Comparison of ENCODE assay signal across 8 cellular contexts in the genomic region with DNA sequence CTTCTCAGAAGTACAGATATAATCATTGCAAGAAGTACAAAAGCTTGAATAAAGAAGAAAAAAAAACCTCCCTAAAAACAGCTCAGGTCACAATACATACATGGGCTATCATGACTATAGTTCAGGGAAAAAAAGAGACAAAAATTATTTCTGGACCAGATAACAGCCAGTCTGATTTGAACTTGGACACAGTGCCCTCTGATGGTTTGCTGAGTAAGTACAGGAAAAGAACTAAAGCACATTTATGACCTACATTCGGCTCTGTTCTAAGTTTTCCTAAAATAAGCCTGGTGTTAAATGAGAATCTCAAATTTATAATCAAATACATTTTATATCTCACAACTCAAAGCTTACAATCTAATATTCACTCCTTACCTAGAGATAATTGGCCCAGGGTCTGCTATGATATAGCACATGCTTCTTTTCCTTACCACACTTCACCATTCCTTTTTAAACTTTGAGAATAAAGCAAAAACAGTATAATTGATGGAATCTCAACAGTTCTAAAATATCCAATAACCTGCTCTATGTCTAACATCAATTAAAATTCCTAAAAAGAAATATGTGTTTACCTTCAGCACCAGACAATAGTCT.
DNase-seq lines count a peak whose midpoint lies in the region; ATAC-seq, FAIRE-seq and TF ChIP-seq lines count a peak whose summit lies in the region.

No MANE protein-coding gene starts in this region.

- H3K4me3 ChIP-seq in CD8-positive, alpha-beta T cell (ENCODE audit: low read depth, low read length): no peak overlapping the region

- peak; percentile 97 for FAIRE-seq in TTC549 (lab: Jason Lieb, UNC)

- H3K4me3 Mint-ChIP-seq in CD8-positive, alpha-beta T cell: no peak overlapping the region
- no peak overlapping the region for H3K4me3 Mint-ChIP-seq in nephron progenitor cell

- H3K9me3 ChIP-seq in CD8-positive, alpha-beta T cell (ENCODE audit: low read length): no peaks in the 10 kb centered on the region

- peak; percentile 67 for TF ChIP-seq CTCF in CD8-positive, alpha-beta T cell (IDR thresholded peaks at IDR 0.05)
- peak; percentile 77 for TF ChIP-seq CTCF in nephron progenitor cell (IDR thresholded peaks at IDR 0.05)

- DNase-seq in CD8-positive, alpha-beta T cell: peak in 1 of 7 experiments; percentile 16
- DNase-seq in GM19238 (ENCODE audit: insufficient read length, low spot score) (peak; percentile 7), NCI-H146 (lab: John Stamatoyannopoulos, UW) (peak; percentile 39), fibroblast of gingiva (ENCODE audit: low read depth) (peak; percentile 52), nephron progenitor cell (peak; percentile 22)

- no peaks in the 10 kb centered on the region for H3K4me1 ChIP-seq in CD8-positive, alpha-beta T cell (ENCODE audit: insufficient read depth, low read length)

- H3K27me3 Mint-ChIP-seq in CD8-positive, alpha-beta T cell (ENCODE audit: low read depth): no peaks in the 10 kb centered on the region
- no peaks in the 10 kb centered on the region for H3K27me3 Mint-ChIP-seq in nephron progenitor cell (ENCODE audit: low read depth, poor library complexity)

- no peak overlapping the region for H3K27ac Mint-ChIP-seq in CD8-positive, alpha-beta T cell
- H3K27ac Mint-ChIP-seq in nephron progenitor cell: no peak overlapping the region

- no peak overlapping the region for H3K27ac ChIP-seq in CD8-positive, alpha-beta T cell (ENCODE audit: low read depth, low read length)

- intact Hi-C loops in CD8-positive, alpha-beta T cell (cut with DNase I, micrococcal nuclease): loop anchor here (1.0 to 10.0 kb wide), 6 partner anchors 229 to 880 kb away; no protein-coding TSS in a partner anchor

- CTCF ChIA-PET in CD8-positive, alpha-beta T cell (lab: Charles Lee): interaction anchor here (0.6 to 3.4 kb wide), 12 partner anchors 11 to 362 kb away, joined by 3 to 13 read pairs (median 4); partner anchors contain the start of gene CYP20A1

- POLR2A ChIA-PET in CD8-positive, alpha-beta T cell (lab: Charles Lee): interaction anchor here (0.6 kb wide), 1 partner anchor 33 kb away, joined by 3 read pairs; no protein-coding TSS in a partner anchor

- no peaks in the 10 kb centered on the region for H3K9me3 Mint-ChIP-seq in CD8-positive, alpha-beta T cell
- H3K9me3 Mint-ChIP-seq in nephron progenitor cell: no peaks in the 10 kb centered on the region

- no peaks in the 10 kb centered on the region for H3K4me1 Mint-ChIP-seq in CD8-positive, alpha-beta T cell (ENCODE audit: low read depth)
- H3K4me1 Mint-ChIP-seq in nephron progenitor cell: no peaks in the 10 kb centered on the region

- H3K36me3 Mint-ChIP-seq in CD8-positive, alpha-beta T cell: no peaks in the 10 kb centered on the region
- peaks cover 68% of the 10 kb centered on the region for H3K36me3 Mint-ChIP-seq in nephron progenitor cell (ENCODE audit: low read depth)

- ATAC-seq in CD8-positive, alpha-beta T cell: peak; percentile 51
- ATAC-seq in HG02970 (IDR thresholded peaks at IDR 0.05; ENCODE audit: low FRiP score, unreplicated experiment) (no peak), HG03378 (IDR thresholded peaks at IDR 0.05; ENCODE audit: unreplicated experiment) (no peak)

- H3K27me3 ChIP-seq in CD8-positive, alpha-beta T cell (ENCODE audit: insufficient read depth, low read length): no peaks in the 10 kb centered on the region

- no peaks in the 10 kb centered on the region for H3K36me3 ChIP-seq in CD8-positive, alpha-beta T cell (ENCODE audit: insufficient read depth, low read length)
